Comparison of ENCODE assay signal across 8 cellular contexts in genomic region chr7:141074162-141074989, GRCh38. TPM values are rescaled to one million over a fixed set of nuclear protein-coding genes. Genes with fewer than 3 reads are reported as not detected.
A peak's percentile ranks its signal among the peaks of the same experiment; 100 is the strongest.
DNase-seq lines count a peak whose midpoint lies in the region; ATAC-seq and TF ChIP-seq lines count a peak whose summit lies in the region.

No MANE protein-coding gene starts in this region.

- TF ChIP-seq CTCF in adrenal gland (IDR thresholded peaks at IDR 0.05) (no peak), OCI-LY7 (conservative IDR thresholded peaks at IDR 0.05; ENCODE audit: low read length) (no peak)

- POLR2A ChIA-PET in OCI-LY7 (lab: Charles Lee) = no interaction called here

- no peak overlapping the region for H2AFZ ChIP-seq in OCI-LY7 (ENCODE audit: low read length)

- H4K20me1 ChIP-seq in OCI-LY7 (ENCODE audit: insufficient read depth, low read length) = no peaks in the 10 kb centered on the region

- no peak for TF ChIP-seq POLR2A in adrenal gland (IDR thresholded peaks at IDR 0.05)

- WGBS in adrenal gland, 4 donors = 2 to 8% (median 3%) methylated on average over 16 to 75 of the region's 75 CpGs

- H3K27ac ChIP-seq in adrenal gland (peak overlapping the region in 2 of 5 donors; percentile 2 to 73), iPS-20b (ENCODE audit: low read length) (no peak overlapping the region), OCI-LY7 (ENCODE audit: low read depth, low read length, poor library complexity, severe bottlenecking) (no peak overlapping the region)

- H3K27me3 ChIP-seq in adrenal gland (peaks cover 7% of the 10 kb centered on the region), iPS-20b (ENCODE audit: insufficient read depth, low read length) (peaks cover 61% of the 10 kb centered on the region), skeletal muscle satellite cell (ENCODE audit: control insufficient read depth, insufficient read depth, low read length) (peaks cover 63% of the 10 kb centered on the region)

- H3K36me3 ChIP-seq in adrenal gland (replicated peaks in 1 of 2) = no peaks in the 10 kb centered on the region
- H3K36me3 ChIP-seq in iPS-20b (ENCODE audit: insufficient read depth, low read depth, low read length) = no peaks in the 10 kb centered on the region
- no peaks in the 10 kb centered on the region for H3K36me3 ChIP-seq in skeletal muscle satellite cell (ENCODE audit: insufficient read depth, low read length)
- H3K36me3 ChIP-seq in OCI-LY7 (ENCODE audit: insufficient read depth, low read length) = no peaks in the 10 kb centered on the region

- H3K9me3 ChIP-seq in adrenal gland (replicated peaks in 1 of 3) = no peaks in the 10 kb centered on the region
- no peaks in the 10 kb centered on the region for H3K9me3 ChIP-seq in iPS-20b (ENCODE audit: insufficient read depth, low read depth, low read length)
- no peaks in the 10 kb centered on the region for H3K9me3 ChIP-seq in skeletal muscle satellite cell (replicated peaks; ENCODE audit: low read length)
- no peaks in the 10 kb centered on the region for H3K9me3 ChIP-seq in OCI-LY7 (ENCODE audit: low read length)

- H3K79me2 ChIP-seq in OCI-LY7 (ENCODE audit: insufficient read depth, low read depth, low read length) = no peaks in the 10 kb centered on the region

- H3K4me1 ChIP-seq in adrenal gland (replicated peaks in 1 of 2) = peaks cover 6 to 35% of the 10 kb centered on the region in 2 donors
- peaks cover 26% of the 10 kb centered on the region; the same call in 1 of the 2 replicates for H3K4me1 ChIP-seq in iPS-20b (ENCODE audit: insufficient read depth, low read length)
- peaks cover 22% of the 10 kb centered on the region for H3K4me1 ChIP-seq in skeletal muscle satellite cell (ENCODE audit: control insufficient read depth, insufficient read depth, low read length)
- H3K4me1 ChIP-seq in OCI-LY7 (ENCODE audit: insufficient read depth, low read length, poor library complexity, severe bottlenecking) = no peaks in the 10 kb centered on the region

- no peak for ATAC-seq in GM18502 (IDR thresholded peaks at IDR 0.05; ENCODE audit: poor library complexity, unreplicated experiment)

- H3K9ac ChIP-seq in iPS-20b (ENCODE audit: low read depth, low read length) = peak overlapping the region; percentile 82; the same call in 1 of the 2 replicates
- no peak overlapping the region for H3K9ac ChIP-seq in skeletal muscle satellite cell (ENCODE audit: low read depth, low read length)

- no TSS peak for BruUV-seq in OCI-LY7 (replicated peaks; lab: Mats Ljungman, UMichigan)

- H3K9me2 ChIP-seq in OCI-LY7 (ENCODE audit: insufficient read depth, low read length) = no peaks in the 10 kb centered on the region

- H3K4me2 ChIP-seq in skeletal muscle satellite cell (ENCODE audit: low read length) = peak overlapping the region; percentile 92
- no peak overlapping the region for H3K4me2 ChIP-seq in OCI-LY7 (ENCODE audit: low read length)

- intact Hi-C loops in adrenal gland (cut with DNase I) = no loop called here
- intact Hi-C loops in OCI-LY7 (cut with micrococcal nuclease; ENCODE audit: unreplicated experiment) = loop anchor here (5.0 kb wide), 1 partner anchor 458 kb away; no protein-coding TSS in a partner anchor

- CTCF ChIA-PET in OCI-LY7 (lab: Charles Lee; ENCODE audit: unreplicated experiment) = no interaction called here

- H3K4me3 ChIP-seq in adrenal gland (peak overlapping the region in 2 of 4 donors; percentile 57 to 60), iPS-20b (ENCODE audit: low read length) (peak overlapping the region; percentile 89), skeletal muscle satellite cell (ENCODE audit: low read length) (peak overlapping the region; percentile 64), OCI-LY7 (ENCODE audit: low read depth, low read length, poor library complexity, severe bottlenecking) (no peak overlapping the region)

- DNase-seq in NCI-H2107 (lab: John Stamatoyannopoulos, UW) (peak; percentile 15), NCI-H2107 treated with DMSO at 0.1 percent for 48 hours (lab: John Stamatoyannopoulos, UW; ENCODE audit: unreplicated experiment) (no peak), NCI-H146 (lab: John Stamatoyannopoulos, UW) (peak; percentile 84), adrenal gland (peak; percentile 18 to 56 (median 26)), OCI-LY7 (ENCODE audit: low spot score) (no peak)

RNA-seq across cellular contexts. Expression of gene TMEM178B, which starts 0.5 kb away (rescaled TPM):
- total RNA-seq in adrenal gland (1 to 10 TPM in 7 of 8 donors, under 1 TPM in 1; 0.95 to 4.9 (median 2.6) TPM), OCI-LY7 (2022) (not detected in 2 replicates)
- polyA plus RNA-seq in adrenal gland = 1 to 10 TPM in 1 of 3 donors, under 1 TPM in 2; 0.24 to 4.0 (median 0.56) TPM
- total RNA-seq in skeletal muscle satellite cell (2012; rRNA removed) = under 0.01 TPM in 1 of 2 replicates, not detected in the other
- not detected in 2 replicates for total RNA-seq in OCI-LY7 (2014; rRNA removed; shearing (Covaris generic))

RNA-seq across cellular contexts. Expression of gene MRPS33, which starts 59.6 kb away (rescaled TPM):
- 10 to 100 TPM; 19.7 to 84.2 (median 52.2) TPM for total RNA-seq in adrenal gland
- 100 to 1,000 TPM in 1 of 3 donors, 10 to 100 TPM in 2; 44.7 to 156 (median 60.0) TPM for polyA plus RNA-seq in adrenal gland
- 26.9 and 33.2 TPM in 2 replicates for total RNA-seq in skeletal muscle satellite cell (2012; rRNA removed)
- 21.1 and 42.0 TPM in 2 replicates for total RNA-seq in OCI-LY7 (2014; rRNA removed; shearing (Covaris generic))
- 71.9 and 78.2 TPM in 2 replicates for total RNA-seq in OCI-LY7 (2022)

Comparison
In these comparisons a context has a peak if more than half of its experiments do, and no peak if none do; other contexts are left out.
1. DNase-seq: peak in NCI-H2107 (single experiment), NCI-H146 (single experiment) and adrenal gland (7 of 7); none in NCI-H2107 treated with DMSO at 0.1 percent for 48 hours (single experiment) and OCI-LY7 (single experiment).